ENCODE assay signal across 1 cellular context in the genomic region with DNA sequence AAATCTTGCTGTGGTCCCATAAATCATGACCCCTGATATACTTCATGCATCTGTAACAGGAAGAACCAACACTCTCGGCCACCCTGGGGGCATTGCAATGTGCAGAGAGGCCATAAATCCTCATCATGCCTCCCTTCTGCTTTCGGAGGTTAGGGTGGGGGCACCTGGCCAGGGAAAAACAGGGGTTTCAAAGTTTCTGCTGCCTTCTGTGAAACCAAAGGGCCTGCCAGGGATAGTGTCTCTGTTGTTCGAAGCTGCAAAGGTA.
TF ChIP-seq lines count a peak whose summit lies in the region.

No MANE protein-coding gene starts in this region.

TF ChIP-seq in SK-N-SH, 30 proteins besides CTCF, POLR2A, EP300 and RAD21:
- TF ChIP-seq, protein P1, sequence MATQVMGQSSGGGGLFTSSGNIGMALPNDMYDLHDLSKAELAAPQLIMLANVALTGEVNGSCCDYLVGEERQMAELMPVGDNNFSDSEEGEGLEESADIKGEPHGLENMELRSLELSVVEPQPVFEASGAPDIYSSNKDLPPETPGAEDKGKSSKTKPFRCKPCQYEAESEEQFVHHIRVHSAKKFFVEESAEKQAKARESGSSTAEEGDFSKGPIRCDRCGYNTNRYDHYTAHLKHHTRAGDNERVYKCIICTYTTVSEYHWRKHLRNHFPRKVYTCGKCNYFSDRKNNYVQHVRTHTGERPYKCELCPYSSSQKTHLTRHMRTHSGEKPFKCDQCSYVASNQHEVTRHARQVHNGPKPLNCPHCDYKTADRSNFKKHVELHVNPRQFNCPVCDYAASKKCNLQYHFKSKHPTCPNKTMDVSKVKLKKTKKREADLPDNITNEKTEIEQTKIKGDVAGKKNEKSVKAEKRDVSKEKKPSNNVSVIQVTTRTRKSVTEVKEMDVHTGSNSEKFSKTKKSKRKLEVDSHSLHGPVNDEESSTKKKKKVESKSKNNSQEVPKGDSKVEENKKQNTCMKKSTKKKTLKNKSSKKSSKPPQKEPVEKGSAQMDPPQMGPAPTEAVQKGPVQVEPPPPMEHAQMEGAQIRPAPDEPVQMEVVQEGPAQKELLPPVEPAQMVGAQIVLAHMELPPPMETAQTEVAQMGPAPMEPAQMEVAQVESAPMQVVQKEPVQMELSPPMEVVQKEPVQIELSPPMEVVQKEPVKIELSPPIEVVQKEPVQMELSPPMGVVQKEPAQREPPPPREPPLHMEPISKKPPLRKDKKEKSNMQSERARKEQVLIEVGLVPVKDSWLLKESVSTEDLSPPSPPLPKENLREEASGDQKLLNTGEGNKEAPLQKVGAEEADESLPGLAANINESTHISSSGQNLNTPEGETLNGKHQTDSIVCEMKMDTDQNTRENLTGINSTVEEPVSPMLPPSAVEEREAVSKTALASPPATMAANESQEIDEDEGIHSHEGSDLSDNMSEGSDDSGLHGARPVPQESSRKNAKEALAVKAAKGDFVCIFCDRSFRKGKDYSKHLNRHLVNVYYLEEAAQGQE (IDR thresholded peaks at IDR 0.05; ENCODE audit: low read depth, low read length): no peak
- TF ChIP-seq, protein P2, sequence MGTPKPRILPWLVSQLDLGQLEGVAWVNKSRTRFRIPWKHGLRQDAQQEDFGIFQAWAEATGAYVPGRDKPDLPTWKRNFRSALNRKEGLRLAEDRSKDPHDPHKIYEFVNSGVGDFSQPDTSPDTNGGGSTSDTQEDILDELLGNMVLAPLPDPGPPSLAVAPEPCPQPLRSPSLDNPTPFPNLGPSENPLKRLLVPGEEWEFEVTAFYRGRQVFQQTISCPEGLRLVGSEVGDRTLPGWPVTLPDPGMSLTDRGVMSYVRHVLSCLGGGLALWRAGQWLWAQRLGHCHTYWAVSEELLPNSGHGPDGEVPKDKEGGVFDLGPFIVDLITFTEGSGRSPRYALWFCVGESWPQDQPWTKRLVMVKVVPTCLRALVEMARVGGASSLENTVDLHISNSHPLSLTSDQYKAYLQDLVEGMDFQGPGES (IDR thresholded peaks at IDR 0.05; ENCODE audit: low read depth, low read length): no peak
- TF ChIP-seq TCF12 (IDR thresholded peaks at IDR 0.05): no peak
- TF ChIP-seq GATA2 (CRISPR knock-in tag; IDR thresholded peaks at IDR 0.05): peak; percentile 67
- TF ChIP-seq NFIC (IDR thresholded peaks at IDR 0.05; ENCODE audit: borderline replicate concordance): no peak
TF ChIP-seq in SK-N-SH: peak in this region for 1.
